In genomic region chr19:42111384-42111783, GRCh38 we compare ENCODE assay signal across 12 cellular contexts. TPM values are rescaled to one million over a fixed set of nuclear protein-coding genes. Genes with fewer than 3 reads are reported as not detected.
DNase-seq lines count a peak whose midpoint lies in the region; ATAC-seq and TF ChIP-seq lines count a peak whose summit lies in the region.
"Had no signal": no experiment of that assay in that cellular context is flagged by ENCODE, and none has a peak within 500 bp of the region (broad histone marks: within the 10 kb centered on the region; RNA-seq: fewer than 3 reads in every experiment).

No MANE protein-coding gene starts in this region.

- H3K4me3 ChIP-seq in AG09309 (ENCODE audit: control insufficient read depth, low read depth, low read length): no peak overlapping the region
- H3K4me3 ChIP-seq in fibroblast of pulmonary artery (replicated peaks; ENCODE audit: low read depth, low read length): no peak overlapping the region
- H3K4me3 ChIP-seq: adrenal gland had no signal

- peaks cover 28% of the 10 kb centered on the region for H3K36me3 Mint-ChIP-seq in activated CD4-positive, alpha-beta memory T cell treated with anti-CD3 and anti-CD28 coated beads, Interleukin-2, amount 10 ng/mL, durations not matched to agents 7 days and 5 days (ENCODE audit: low read depth)
- H3K36me3 Mint-ChIP-seq in glutamatergic neuron (ENCODE audit: unreplicated experiment): no peaks in the 10 kb centered on the region

- no peaks in the 10 kb centered on the region for H3K27me3 Mint-ChIP-seq in activated CD4-positive, alpha-beta memory T cell treated with anti-CD3 and anti-CD28 coated beads, Interleukin-2, amount 10 ng/mL, durations not matched to agents 7 days and 5 days
- H3K27me3 Mint-ChIP-seq in glutamatergic neuron (ENCODE audit: unreplicated experiment): peaks cover 20% of the 10 kb centered on the region

- H3K9me3 Mint-ChIP-seq in activated CD4-positive, alpha-beta memory T cell treated with anti-CD3 and anti-CD28 coated beads, Interleukin-2, amount 10 ng/mL, durations not matched to agents 7 days and 5 days: no peaks in the 10 kb centered on the region
- no peaks in the 10 kb centered on the region for H3K9me3 Mint-ChIP-seq in glutamatergic neuron (ENCODE audit: unreplicated experiment)

- H3K4me3 Mint-ChIP-seq in activated CD4-positive, alpha-beta memory T cell treated with anti-CD3 and anti-CD28 coated beads, Interleukin-2, amount 10 ng/mL, durations not matched to agents 7 days and 5 days: no peak overlapping the region
- no peak overlapping the region for H3K4me3 Mint-ChIP-seq in glutamatergic neuron (ENCODE audit: unreplicated experiment)

- CTCF ChIA-PET in activated CD4-positive, alpha-beta memory T cell treated with anti-CD3 and anti-CD28 coated beads, Interleukin-2, amount 10 ng/mL, durations not matched to agents 7 days and 5 days (lab: Charles Lee): interaction anchor here (1.1 to 3.6 kb wide), 3 partner anchors 21 to 173 kb away, joined by 3 to 23 read pairs (median 4); partner anchors contain the start of gene POU2F2

- H3K27ac Mint-ChIP-seq in activated CD4-positive, alpha-beta memory T cell treated with anti-CD3 and anti-CD28 coated beads, Interleukin-2, amount 10 ng/mL, durations not matched to agents 7 days and 5 days: peak overlapping the region; percentile 48
- H3K27ac Mint-ChIP-seq in glutamatergic neuron (ENCODE audit: unreplicated experiment): no peak overlapping the region

- no peak for ATAC-seq in GM21528 (IDR thresholded peaks at IDR 0.05; ENCODE audit: low FRiP score, unreplicated experiment)
- ATAC-seq in GM19397 (IDR thresholded peaks at IDR 0.05; ENCODE audit: unreplicated experiment): no peak
- ATAC-seq: Right ventricle myocardium inferior had no signal

- POLR2A ChIA-PET in activated CD4-positive, alpha-beta memory T cell treated with anti-CD3 and anti-CD28 coated beads, Interleukin-2, amount 10 ng/mL, durations not matched to agents 7 days and 5 days (lab: Charles Lee): no interaction called here

- peaks cover 28% of the 10 kb centered on the region for H3K4me1 Mint-ChIP-seq in activated CD4-positive, alpha-beta memory T cell treated with anti-CD3 and anti-CD28 coated beads, Interleukin-2, amount 10 ng/mL, durations not matched to agents 7 days and 5 days
- peaks cover 35% of the 10 kb centered on the region for H3K4me1 Mint-ChIP-seq in glutamatergic neuron (ENCODE audit: low read depth, unreplicated experiment)

- no peak for TF ChIP-seq CTCF in AG09309 (IDR thresholded peaks at IDR 0.05; ENCODE audit: control insufficient read depth, insufficient read depth, low read depth, low read length, missing control alignments)
- no peak for TF ChIP-seq CTCF in fibroblast of pulmonary artery (IDR thresholded peaks at IDR 0.05; ENCODE audit: low read length, missing control alignments)
- no peak for TF ChIP-seq CTCF in glutamatergic neuron (IDR thresholded peaks at IDR 0.05; ENCODE audit: partially characterized antibody, unreplicated experiment)

- DNase-seq in AG09309 (ENCODE audit: low read depth): peak; percentile 67
- peak; percentile 93 for DNase-seq in EH (ENCODE audit: low read depth)
- no peak for DNase-seq in activated CD4-positive, alpha-beta memory T cell treated with anti-CD3 and anti-CD28 coated beads, Interleukin-2, amount 10 ng/mL, durations not matched to agents 7 days and 5 days
- DNase-seq in fibroblast of pulmonary artery (ENCODE audit: low read depth): peak; percentile 64
- DNase-seq in NCI-H526 (lab: John Stamatoyannopoulos, UW): no peak
- no peak for DNase-seq in glutamatergic neuron
- DNase-seq: activated CD4-positive, CD25-positive, alpha-beta regulatory T cell treated with anti-CD3 and anti-CD28 coated beads, Interleukin-2, amount 50 U/mL, for 72 hours; adrenal gland; Kasumi-1 had no signal

RNA-seq across cellular contexts. Expression of gene POU2F2, which starts 20.9 kb away (rescaled TPM):
- 10 to 100 TPM; 31.3 to 35.8 TPM for total RNA-seq in activated CD4-positive, alpha-beta memory T cell treated with anti-CD3 and anti-CD28 coated beads, Interleukin-2, amount 10 ng/mL, durations not matched to agents 7 days and 5 days
- total RNA-seq in glutamatergic neuron (ENCODE audit: unreplicated experiment): 53.4 TPM

RNA-seq across cellular contexts. Expression of gene ZNF574, which starts 35.4 kb away (rescaled TPM):
- 10 to 100 TPM; 14.3 to 14.5 TPM for total RNA-seq in activated CD4-positive, alpha-beta memory T cell treated with anti-CD3 and anti-CD28 coated beads, Interleukin-2, amount 10 ng/mL, durations not matched to agents 7 days and 5 days
- total RNA-seq in glutamatergic neuron (ENCODE audit: unreplicated experiment): 24.1 TPM

RNA-seq across cellular contexts. Expression of gene GRIK5, which starts 41.4 kb away (rescaled TPM):
- total RNA-seq in activated CD4-positive, alpha-beta memory T cell treated with anti-CD3 and anti-CD28 coated beads, Interleukin-2, amount 10 ng/mL, durations not matched to agents 7 days and 5 days: under 1 TPM; 0.38 to 0.68 TPM
- total RNA-seq in glutamatergic neuron (ENCODE audit: unreplicated experiment): 79.1 TPM

Comparison
In these comparisons a context has a peak if more than half of its experiments do, and no peak if none do; other contexts are left out.
1. DNase-seq: peak in AG09309 (single experiment), EH (single experiment) and fibroblast of pulmonary artery (single experiment); none in activated CD4-positive, alpha-beta memory T cell treated with anti-CD3 and anti-CD28 coated beads, Interleukin-2, amount 10 ng/mL, durations not matched to agents 7 days and 5 days (single experiment), NCI-H526 (0 of 2) and glutamatergic neuron (single experiment).
2. RNA of gene GRIK5, which starts 41.4 kb away (total RNA-seq): 79.1 TPM in glutamatergic neuron (single experiment); 0.38 to 0.68 TPM in activated CD4-positive, alpha-beta memory T cell treated with anti-CD3 and anti-CD28 coated beads, Interleukin-2, amount 10 ng/mL, durations not matched to agents 7 days and 5 days; every median in the first group is over 10 times any median in the second.